In the genomic region with DNA sequence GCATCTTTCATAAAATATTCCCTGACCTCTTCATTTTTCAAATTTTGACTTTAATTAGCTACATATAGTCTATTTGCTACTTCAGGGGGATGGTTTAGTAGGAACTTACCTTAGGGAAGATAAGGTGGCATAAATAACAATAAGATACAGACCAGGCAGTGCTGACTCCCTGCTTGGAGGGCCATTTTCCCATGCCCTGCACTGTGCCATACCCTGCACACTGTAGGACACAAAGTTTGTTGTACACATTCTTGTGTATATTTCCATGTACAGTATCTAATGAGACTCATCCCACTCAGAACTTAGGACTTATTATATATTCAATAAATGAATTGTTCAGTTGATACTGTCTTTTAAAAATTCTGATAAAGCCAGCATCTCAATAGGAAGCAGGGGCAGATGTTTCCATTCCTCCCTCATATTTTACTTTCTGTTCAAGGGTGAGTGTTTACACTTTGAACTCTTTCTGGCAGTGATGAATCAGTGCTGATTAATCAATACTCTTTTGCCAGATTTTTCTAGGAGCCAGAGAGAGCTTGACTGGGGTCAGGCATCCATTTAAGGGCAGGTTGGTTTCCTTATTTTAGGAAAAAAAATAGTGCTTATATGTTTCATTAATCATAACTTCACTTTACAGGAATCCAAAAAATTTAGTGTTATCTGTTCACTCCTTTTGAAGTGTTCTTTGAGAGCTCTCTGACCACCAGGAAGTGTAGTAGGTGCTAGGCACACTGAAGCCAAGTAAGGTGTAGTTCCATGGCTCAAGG, we compare ENCODE assay signal across 8 cellular contexts. TPM values are rescaled to one million over a fixed set of nuclear protein-coding genes. Genes with fewer than 3 reads are reported as not detected.
A peak's percentile ranks its signal among the peaks of the same experiment; 100 is the strongest.
DNase-seq lines count a peak whose midpoint lies in the region; ATAC-seq and TF ChIP-seq lines count a peak whose summit lies in the region.

No MANE protein-coding gene starts in this region.

- peak; percentile 71 to 80 for ATAC-seq in activated T-cell treated with anti-CD3 and anti-CD28 coated beads, Interleukin-2, amount 50 U/mL, for 72 hours (replicated peaks in 1 of 2)

- H3K4me1 Mint-ChIP-seq in activated T-cell treated with anti-CD3 and anti-CD28 coated beads, Interleukin-2, amount 50 U/mL, for 72 hours (ENCODE audit: low read depth) = peaks cover 24% of the 10 kb centered on the region

- H3K4me3 ChIP-seq in foreskin fibroblast (ENCODE audit: low read depth in 1 of 2, low read length in 2 of 2) (no peak overlapping the region), testis (no peak overlapping the region)

- no peaks in the 10 kb centered on the region for H3K9me3 ChIP-seq in testis

- H3K27me3 ChIP-seq in testis = no peaks in the 10 kb centered on the region

- H3K9me3 Mint-ChIP-seq in activated T-cell treated with anti-CD3 and anti-CD28 coated beads, Interleukin-2, amount 50 U/mL, for 72 hours = no peaks in the 10 kb centered on the region

- intact Hi-C loops in testis (cut with DNase I; ENCODE audit: low total_unique reads) = no loop called here

- no peaks in the 10 kb centered on the region for H3K27me3 Mint-ChIP-seq in activated T-cell treated with anti-CD3 and anti-CD28 coated beads, Interleukin-2, amount 50 U/mL, for 72 hours (ENCODE audit: low read depth)

- no peaks in the 10 kb centered on the region for H3K36me3 ChIP-seq in testis (ENCODE audit: low read depth, missing control alignments)

- H3K4me3 Mint-ChIP-seq in activated T-cell treated with anti-CD3 and anti-CD28 coated beads, Interleukin-2, amount 50 U/mL, for 72 hours = peak overlapping the region; percentile 41 to 45

- H3K4me1 ChIP-seq in testis = peaks cover 32% of the 10 kb centered on the region

- TF ChIP-seq CTCF in foreskin fibroblast (IDR thresholded peaks at IDR 0.05; ENCODE audit: low read depth, low read length) = no peak
- TF ChIP-seq CTCF in testis (IDR thresholded peaks at IDR 0.05) = no peak
- TF ChIP-seq CTCF in GM20000 (IDR thresholded peaks at IDR 0.05; ENCODE audit: extremely low read depth, missing control alignments) = no peak

- H3K27ac Mint-ChIP-seq in activated T-cell treated with anti-CD3 and anti-CD28 coated beads, Interleukin-2, amount 50 U/mL, for 72 hours = peak overlapping the region; percentile 44

- no peak for TF ChIP-seq POLR2A in testis (IDR thresholded peaks at IDR 0.05)

- no peaks in the 10 kb centered on the region for H3K36me3 Mint-ChIP-seq in activated T-cell treated with anti-CD3 and anti-CD28 coated beads, Interleukin-2, amount 50 U/mL, for 72 hours (ENCODE audit: insufficient read depth in 2 of 2)

- H3K27ac ChIP-seq in testis = peak overlapping the region; percentile 0 to 28

- no peak for DNase-seq in activated T-cell treated with anti-CD3 and anti-CD28 coated beads, Interleukin-2, amount 50 U/mL, for 72 hours
- no peak for DNase-seq in activated T-cell treated with anti-CD3 and anti-CD28 coated beads, Interleukin-2, amount 50 U/mL, for 1 hour
- DNase-seq in NCI-H226 (peak; percentile 73), foreskin fibroblast (peak; percentile 35 to 71), testis (no peak), GOT3 (lab: John Stamatoyannopoulos, UW) (no peak), hypothalamus (lab: John Stamatoyannopoulos, UW) (no peak), GM20000 (ENCODE audit: low spot score) (no peak)

RNA-seq across cellular contexts. Expression of a gene that starts 30.6 kb away (rescaled TPM):
- 10 to 100 TPM; 17.2 to 20.9 TPM for total RNA-seq in activated T-cell treated with anti-CD3 and anti-CD28 coated beads, Interleukin-2, amount 50 U/mL, for 72 hours
- 100 to 1,000 TPM; 154 to 160 TPM for total RNA-seq in testis
- polyA plus RNA-seq in testis (ENCODE audit: insufficient read depth, low read depth, low replicate concordance) = 148 TPM

Comparison
In these comparisons a context has a peak if more than half of its experiments do, and no peak if none do; other contexts are left out.
1. DNase-seq: peak in NCI-H226 (single experiment) and foreskin fibroblast (2 of 2); none in activated T-cell treated with anti-CD3 and anti-CD28 coated beads, Interleukin-2, amount 50 U/mL, for 72 hours (0 of 2), activated T-cell treated with anti-CD3 and anti-CD28 coated beads, Interleukin-2, amount 50 U/mL, for 1 hour (single experiment), testis (single experiment), GOT3 (single experiment), hypothalamus (0 of 51) and GM20000 (single experiment).
2. RNA of a gene that starts 30.6 kb away (total RNA-seq): 154 to 160 TPM in testis; 17.2 to 20.9 TPM in activated T-cell treated with anti-CD3 and anti-CD28 coated beads, Interleukin-2, amount 50 U/mL, for 72 hours; every median in the first group is over 4 times any median in the second.